In genomic region chr16:78249056-78249455, GRCh38 we compare ENCODE assay signal across 11 cellular contexts.
A peak's percentile ranks its signal among the peaks of the same experiment; 100 is the strongest.
DNase-seq lines count a peak whose midpoint lies in the region; ATAC-seq and TF ChIP-seq lines count a peak whose summit lies in the region.
"Had no signal": no experiment of that assay in that cellular context is flagged by ENCODE, and none has a peak within 500 bp of the region (broad histone marks: within the 10 kb centered on the region; RNA-seq: fewer than 3 reads in every experiment).

No MANE protein-coding gene starts in this region.

- CTCF ChIA-PET in HEK293T (lab: Yijun Ruan, JAX) = interaction anchor here (0.6 to 1.0 kb wide), 3 partner anchors 8 to 249 kb away, joined by 3 to 4 read pairs (median 3); no protein-coding TSS in a partner anchor
- CTCF ChIA-PET in activated naive CD4-positive, alpha-beta T cell treated with anti-CD3 and anti-CD28 coated beads for 36 hours (lab: Charles Lee) = no interaction called here

- peaks cover 2% of the 10 kb centered on the region for H3K36me3 Mint-ChIP-seq in activated naive CD4-positive, alpha-beta T cell treated with anti-CD3 and anti-CD28 coated beads for 36 hours (ENCODE audit: low read depth)

- TF ChIP-seq CTCF in foreskin fibroblast (IDR thresholded peaks at IDR 0.05; ENCODE audit: low read depth, low read length) = no peak

- intact Hi-C loops in activated naive CD4-positive, alpha-beta T cell treated with anti-CD3 and anti-CD28 coated beads for 36 hours (cut with micrococcal nuclease) = no loop called here

- DNase-seq in HEK293T (ENCODE audit: extremely low spot score) (peak; percentile 31), NCI-H748 treated with DMSO at 0.1 percent for 48 hours (lab: John Stamatoyannopoulos, UW) (peak; percentile 43), iPS-NIHi7 (ENCODE audit: extremely low spot score) (peak; percentile 65), renal cortical epithelial cell (ENCODE audit: low read depth) (peak; percentile 70), foreskin fibroblast (no peak)
- DNase-seq in activated naive CD4-positive, alpha-beta T cell treated with anti-CD3 and anti-CD28 coated beads for 36 hours = no peak
- DNase-seq: cortex of kidney, NCI-H2081 treated with DMSO at 0.1 percent for 48 hours had no signal

- no peak overlapping the region for H3K27ac Mint-ChIP-seq in activated naive CD4-positive, alpha-beta T cell treated with anti-CD3 and anti-CD28 coated beads for 36 hours
- H3K27ac Mint-ChIP-seq: activated naive CD8-positive, alpha-beta T cell had no signal

- no peaks in the 10 kb centered on the region for H3K27me3 Mint-ChIP-seq in activated naive CD4-positive, alpha-beta T cell treated with anti-CD3 and anti-CD28 coated beads for 36 hours (ENCODE audit: low read depth)
- H3K27me3 Mint-ChIP-seq: activated naive CD8-positive, alpha-beta T cell had no signal

- H3K4me1 Mint-ChIP-seq in activated naive CD4-positive, alpha-beta T cell treated with anti-CD3 and anti-CD28 coated beads for 36 hours (ENCODE audit: low read depth) = no peaks in the 10 kb centered on the region

- POLR2A ChIA-PET in HEK293T (lab: Yijun Ruan, JAX) = no interaction called here

- no peak overlapping the region for H3K4me3 ChIP-seq in foreskin fibroblast (ENCODE audit: low read depth in 1 of 2, low read length in 2 of 2)
- H3K4me3 ChIP-seq: K562 had no signal

- ATAC-seq in GM19467 (IDR thresholded peaks at IDR 0.05; ENCODE audit: unreplicated experiment) = no peak
- ATAC-seq: K562 had no signal

- no peak overlapping the region for H3K4me3 Mint-ChIP-seq in activated naive CD4-positive, alpha-beta T cell treated with anti-CD3 and anti-CD28 coated beads for 36 hours
- H3K4me3 Mint-ChIP-seq: activated naive CD8-positive, alpha-beta T cell had no signal

- no peaks in the 10 kb centered on the region for H3K9me3 Mint-ChIP-seq in activated naive CD4-positive, alpha-beta T cell treated with anti-CD3 and anti-CD28 coated beads for 36 hours

TF ChIP-seq in HEK293T, 16 proteins besides CTCF, POLR2A, EP300 and RAD21:
- TF ChIP-seq SP1 (IDR thresholded peaks at IDR 0.05) (no peak), TARDBP (IDR thresholded peaks at IDR 0.05) (no peak), FOXA1 (IDR thresholded peaks at IDR 0.05) (no peak), FOXK2 (IDR thresholded peaks at IDR 0.05) (no peak), NFRKB (IDR thresholded peaks at IDR 0.05) (no peak), LEF1 (IDR thresholded peaks at IDR 0.05; ENCODE audit: borderline replicate concordance) (no peak), SUZ12 (IDR thresholded peaks at IDR 0.05) (no peak), ARNT (IDR thresholded peaks at IDR 0.05) (no peak), L3MBTL2 (conservative IDR thresholded peaks at IDR 0.05) (no peak)

Comparison
In these comparisons a context has a peak if more than half of its experiments do, and no peak if none do; other contexts are left out.
1. DNase-seq: peak in HEK293T (single experiment), NCI-H748 treated with DMSO at 0.1 percent for 48 hours (single experiment), iPS-NIHi7 (single experiment) and renal cortical epithelial cell (single experiment); none in foreskin fibroblast (0 of 2) and activated naive CD4-positive, alpha-beta T cell treated with anti-CD3 and anti-CD28 coated beads for 36 hours (single experiment).